Comparison of ENCODE assay signal across 1 cellular context in genomic region chr1:13797397-13797796, GRCh38.
TF ChIP-seq lines count a peak whose summit lies in the region.

No MANE protein-coding gene starts in this region.

TF ChIP-seq in WTC11, 78 proteins besides CTCF, POLR2A, EP300 and RAD21 (continued from another document):
- TF ChIP-seq ZNF281 (CRISPR knock-in tag; IDR thresholded peaks at IDR 0.05) (no peak), NFE2L1 (CRISPR knock-in tag; IDR thresholded peaks at IDR 0.05) (no peak), GTF2I (CRISPR knock-in tag; conservative IDR thresholded peaks at IDR 0.05) (no peak), ARID4B (CRISPR knock-in tag; IDR thresholded peaks at IDR 0.05; ENCODE audit: borderline replicate concordance) (no peak)
